8 cellular contexts compared by ENCODE assay signal in the genomic region with DNA sequence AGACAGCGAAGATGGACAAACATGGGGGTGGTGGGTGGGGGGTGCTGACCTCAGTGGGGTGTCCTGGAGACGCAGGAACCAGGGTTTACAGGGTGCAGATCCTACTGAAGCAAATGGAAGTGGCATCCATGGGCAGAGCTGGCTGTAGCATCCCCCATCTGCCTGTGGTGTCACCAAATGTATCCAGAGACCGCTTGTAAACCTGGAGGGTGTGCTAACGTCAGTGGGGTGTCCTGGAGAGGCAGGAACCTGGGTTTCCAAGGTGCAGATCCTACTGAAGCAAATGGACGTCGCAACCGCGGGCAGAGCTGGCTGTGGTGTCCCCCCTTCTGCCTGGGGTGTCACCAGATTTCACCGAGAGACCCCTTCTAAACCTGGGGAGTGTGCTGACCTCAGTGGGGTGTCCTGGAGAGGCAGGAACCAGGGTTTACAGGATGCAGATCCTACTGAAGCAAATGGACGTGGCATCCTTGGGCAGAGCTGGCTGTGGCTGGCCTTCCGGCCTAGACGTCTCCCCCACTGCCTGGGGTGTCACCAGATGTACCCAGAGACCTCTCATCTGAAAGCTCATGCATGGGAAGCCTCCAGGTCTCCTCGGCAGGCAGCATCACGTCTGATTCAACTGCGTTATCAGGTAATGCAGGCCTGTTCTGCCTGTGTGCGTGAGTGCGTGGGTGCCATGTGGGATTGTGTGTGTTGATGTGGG.
A peak's percentile ranks its signal among the peaks of the same experiment; 100 is the strongest.
DNase-seq lines count a peak whose midpoint lies in the region; ATAC-seq, FAIRE-seq and TF ChIP-seq lines count a peak whose summit lies in the region.
"Not testable (repeated sequence)": the region's sequence is repeated elsewhere in the genome, so short reads cannot be mapped to it uniquely, and the experiment has no call there.

No MANE protein-coding gene starts in this region.

- in situ Hi-C loops in GM13977 (cut with MboI; ENCODE audit: low pct_unique_long_range_greater_than_20kb, low sequenced_read_pairs, unreplicated experiment) = not testable (repeated sequence)
- in situ Hi-C loops in K562 (cut with MboI) = loop anchor here (5.0 kb wide), 1 partner anchor 783 kb away; no protein-coding TSS in a partner anchor

- not testable (repeated sequence) for TF ChIP-seq CTCF in GM13977 (IDR thresholded peaks at IDR 0.05; ENCODE audit: extremely low read depth, insufficient read depth, missing control alignments); PC-3 (conservative IDR thresholded peaks at IDR 0.05; ENCODE audit: low read depth, low read length); K562 (IDR thresholded peaks at IDR 0.05 in 2 of 3, conservative IDR thresholded peaks at IDR 0.05 in 1 of 3; ENCODE audit: insufficient read depth in 2 of 3, low read depth in 1 of 3, low read length in 3 of 3); kidney (IDR thresholded peaks at IDR 0.05; ENCODE audit: borderline replicate concordance, extremely low read depth, insufficient read depth); vagina (IDR thresholded peaks at IDR 0.05)

- H3K4me3 ChIP-seq in PC-3 (ENCODE audit: low read length); K562; vagina: not testable (repeated sequence)
- H3K4me3 ChIP-seq in kidney (ENCODE audit: low read length in 2 of 2) = peak overlapping the region; percentile 9 to 20

- TF ChIP-seq POLR2A in K562 (conservative IDR thresholded peaks at IDR 0.05); vagina (IDR thresholded peaks at IDR 0.05): not testable (repeated sequence)

- ATAC-seq in PC-3, K562, Right ventricle myocardium inferior: not testable (repeated sequence)

- peaks cover 39% of the 10 kb centered on the region for H3K9me3 ChIP-seq in PC-3 (ENCODE audit: low read length)
- H3K9me3 ChIP-seq in K562 (replicated peaks; ENCODE audit: control insufficient read depth, insufficient read depth, low read depth, low read length) = not testable (repeated sequence)
- peaks cover 0 to 23% of the 10 kb centered on the region in 2 donors for H3K9me3 ChIP-seq in kidney (ENCODE audit: control insufficient read depth in 1 of 2, low read length in 2 of 2)
- peaks cover 18% of the 10 kb centered on the region for H3K9me3 ChIP-seq in vagina

- H3F3A ChIP-seq in PC-3 (ENCODE audit: low read length, unreplicated experiment) = not testable (repeated sequence)

- not testable (repeated sequence) for H3K9me1 ChIP-seq in K562 (ENCODE audit: control insufficient read depth, insufficient read depth, low read length)

- not testable (repeated sequence) for H3K4me1 ChIP-seq in PC-3 (ENCODE audit: insufficient read depth, low read length); kidney (ENCODE audit: control insufficient read depth in 1 of 2, insufficient read depth in 1 of 2, low read depth in 1 of 2, low read length in 2 of 2); vagina
- H3K4me1 ChIP-seq in K562 (replicated peaks in 1 of 2; ENCODE audit: control insufficient read depth in 2 of 2, insufficient read depth in 2 of 2, low read length in 2 of 2) = peaks cover 0 to 26% of the 10 kb centered on the region in 2 experiments; a peak in 1 of 5 replicates

- H3K9ac ChIP-seq in PC-3 (ENCODE audit: low read length); K562 (ENCODE audit: insufficient read depth in 1 of 2, low read depth in 2 of 2, low read length in 2 of 2); kidney (ENCODE audit: low read length in 2 of 2): not testable (repeated sequence)

- TF ChIP-seq EP300 in K562 (IDR thresholded peaks at IDR 0.05; ENCODE audit: low read length) = not testable (repeated sequence)

- 3% methylated on average over 17 of the region's 17 CpGs for WGBS in K562 (ENCODE audit: insufficient coverage, low coverage, missing lambda C conversion rate)

- not testable (repeated sequence) for FAIRE-seq in K562 (lab: Jason Lieb, UNC); kidney (lab: Jason Lieb, UNC)

- CTCF ChIA-PET in PC-3 (lab: Charles Lee); K562 (lab: Yijun Ruan, JAX; ENCODE audit: low intra/inter-chr PET ratio): not testable (repeated sequence)

- DNase-seq in Ammon's horn (ENCODE audit: low spot score) (peak; percentile 9), GM13977 (ENCODE audit: low spot score) (peak; percentile 11), PC-3 (peak; percentile 1), K562 (ENCODE audit: extremely low read depth in 1 of 4, low spot score in 3 of 4) (peak in 3 of 4 experiments; percentile 2 to 20 (median 13)), Right ventricle myocardium inferior (ENCODE audit: missing footprints) (peak; percentile 66), posterior vena cava (ENCODE audit: low spot score) (peak; percentile 80), vagina (ENCODE audit: extremely low spot score in 2 of 2) (peak; percentile 79 to 97)
- DNase-seq in kidney = not testable (repeated sequence)

- not testable (repeated sequence) for BruUV-seq in PC-3 (replicated peaks; lab: Mats Ljungman, UMichigan); K562 (replicated peaks; lab: Mats Ljungman, UMichigan)

- not testable (repeated sequence) for H3K9me2 ChIP-seq in PC-3 (replicated peaks; ENCODE audit: low read length)

- TF ChIP-seq RAD21 in K562 (CRISPR knock-in tag; conservative IDR thresholded peaks at IDR 0.05 in 1 of 2, IDR thresholded peaks at IDR 0.05 in 1 of 2) = not testable (repeated sequence)

- POLR2A ChIA-PET in PC-3 (lab: Charles Lee; ENCODE audit: unreplicated experiment); K562 (lab: Yijun Ruan, JAX): not testable (repeated sequence)

- H3K27ac ChIP-seq in PC-3 (ENCODE audit: low read length); K562 (ENCODE audit: extremely low read depth, low read depth, low read length); vagina: not testable (repeated sequence)
- H3K27ac ChIP-seq in kidney (ENCODE audit: low read depth in 2 of 2, low read length in 2 of 2) = peak overlapping the region in 1 of 2 donors; percentile 16

- not testable (repeated sequence) for H2AFZ ChIP-seq in PC-3 (ENCODE audit: low read length); K562 (ENCODE audit: low read depth, low read length)

- H4K20me1 ChIP-seq in PC-3 (ENCODE audit: low read length); K562 (replicated peaks; ENCODE audit: control insufficient read depth, insufficient read depth, low read length): not testable (repeated sequence)

- H3K36me3 ChIP-seq in PC-3 (ENCODE audit: low read depth, low read length); K562 (ENCODE audit: control insufficient read depth, insufficient read depth, low read length); kidney (ENCODE audit: control insufficient read depth in 1 of 2, insufficient read depth in 2 of 2, low read length in 2 of 2); vagina: not testable (repeated sequence)

- intact Hi-C loops in PC-3 (cut with micrococcal nuclease); K562 (cut with micrococcal nuclease); Right ventricle myocardium inferior (cut with DNase I); kidney (cut with DNase I); posterior vena cava (cut with DNase I); vagina (cut with DNase I): not testable (repeated sequence)

- not testable (repeated sequence) for H3K79me2 ChIP-seq in PC-3 (ENCODE audit: low read length); K562 (ENCODE audit: control insufficient read depth, insufficient read depth, low read length)

- not testable (repeated sequence) for H3K4me2 ChIP-seq in PC-3 (ENCODE audit: low read length); K562 (ENCODE audit: insufficient read depth, low read length)

- H3K27me3 ChIP-seq in PC-3 (ENCODE audit: low read length); K562 (ENCODE audit: control insufficient read depth in 2 of 2, insufficient read depth in 2 of 2, low read length in 2 of 2); vagina: not testable (repeated sequence)
